ENCODE assay signal across 10 cellular contexts in genomic region chr12:110245278-110245868, GRCh38. TPM values are rescaled to one million over a fixed set of nuclear protein-coding genes. Genes with fewer than 3 reads are reported as not detected.
DNase-seq lines count a peak whose midpoint lies in the region; ATAC-seq and TF ChIP-seq lines count a peak whose summit lies in the region.
"Had no signal": no experiment of that assay in that cellular context is flagged by ENCODE, and none has a peak within 500 bp of the region (broad histone marks: within the 10 kb centered on the region; RNA-seq: fewer than 3 reads in every experiment).

No MANE protein-coding gene starts in this region.

- no peaks in the 10 kb centered on the region for H3K36me3 Mint-ChIP-seq in T-cell

- no peak overlapping the region for H3K9ac ChIP-seq in mesenchymal stem cell (ENCODE audit: low read length)

- H2AK5ac ChIP-seq in mesenchymal stem cell (ENCODE audit: low read length, severe bottlenecking): peak overlapping the region; percentile 91

- no peak overlapping the region for H3K4ac ChIP-seq in mesenchymal stem cell (ENCODE audit: low read depth in 1 of 2, low read length in 2 of 2)

- no peaks in the 10 kb centered on the region for H3K27me3 Mint-ChIP-seq in T-cell
- H3K27me3 Mint-ChIP-seq: activated naive CD8-positive, alpha-beta T cell had no signal

- no peak overlapping the region for H3K27ac ChIP-seq in mesenchymal stem cell (ENCODE audit: low read length, poor library complexity, severe bottlenecking)
- H3K27ac ChIP-seq: C4-2B had no signal

- H2AFZ ChIP-seq in mesenchymal stem cell (ENCODE audit: low read depth, low read length): no peak overlapping the region

- DNase-seq in NCI-H82 (lab: John Stamatoyannopoulos, UW) (peak; percentile 63), NCI-H82 treated with DMSO at 0.1 percent for 48 hours (lab: John Stamatoyannopoulos, UW; ENCODE audit: unreplicated experiment) (no peak), T-cell (peak in 32 of 34 experiments; percentile 4 to 51 (median 32)), astrocyte of the cerebellum (ENCODE audit: low read depth) (no peak), mesenchymal stem cell (no peak), COR-L47 (lab: John Stamatoyannopoulos, UW) (no peak)

- no peaks in the 10 kb centered on the region for H3K4me1 Mint-ChIP-seq in T-cell

- no peak overlapping the region for H3K18ac ChIP-seq in mesenchymal stem cell (ENCODE audit: low read depth in 1 of 2, low read length in 2 of 2)

- peak overlapping the region; percentile 5 for H4K8ac ChIP-seq in mesenchymal stem cell (ENCODE audit: low read length)

- 84% methylated on average over 4 of the region's 4 CpGs for WGBS in mesenchymal stem cell

- no peaks in the 10 kb centered on the region for H3K27me3 ChIP-seq in mesenchymal stem cell (ENCODE audit: control insufficient read depth in 1 of 2, insufficient read depth in 1 of 2, low read length in 2 of 2)

- H3K36me3 ChIP-seq in mesenchymal stem cell (ENCODE audit: control insufficient read depth in 1 of 2, insufficient read depth in 2 of 2, low read depth in 1 of 2, low read length in 2 of 2): peaks cover 3 to 7% of the 10 kb centered on the region in 2 experiments

- no peak overlapping the region for H3K14ac ChIP-seq in mesenchymal stem cell (ENCODE audit: low read length in 2 of 2)

- H3K4me3 ChIP-seq in astrocyte of the cerebellum (ENCODE audit: low read depth, low read length) (no peak overlapping the region), mesenchymal stem cell (ENCODE audit: insufficient read depth in 1 of 2, low read depth in 1 of 2, low read length in 2 of 2) (no peak overlapping the region)

- no peak overlapping the region for H2BK5ac ChIP-seq in mesenchymal stem cell (ENCODE audit: low read depth, low read length, poor library complexity, severe bottlenecking)

- peak; percentile 63 to 72 (median 68) for ATAC-seq in T-cell (replicated peaks in 1 of 4)
- no peak for ATAC-seq in GM19324 (IDR thresholded peaks at IDR 0.05; ENCODE audit: low FRiP score, unreplicated experiment)
- no peak for ATAC-seq in HG02763 (IDR thresholded peaks at IDR 0.05; ENCODE audit: unreplicated experiment)

- no peak overlapping the region for H2BK120ac ChIP-seq in mesenchymal stem cell (ENCODE audit: low read depth, low read length)

- in situ Hi-C loops in astrocyte of the cerebellum (cut with HindIII; ENCODE audit: low sequenced_read_pairs): no loop called here

- no peak overlapping the region for H3K4me3 Mint-ChIP-seq in T-cell
- H3K4me3 Mint-ChIP-seq: activated naive CD8-positive, alpha-beta T cell had no signal

- H3K9me3 Mint-ChIP-seq in T-cell: no peaks in the 10 kb centered on the region

- POLR2A ChIA-PET in T-cell (lab: Charles Lee): no interaction called here

- H3K23ac ChIP-seq in mesenchymal stem cell (ENCODE audit: low read length in 2 of 2): no peak overlapping the region

- H3K9me3 ChIP-seq in mesenchymal stem cell (ENCODE audit: control insufficient read depth, low read length): no peaks in the 10 kb centered on the region

- no peak overlapping the region for H3K4me2 ChIP-seq in mesenchymal stem cell (ENCODE audit: low read length, poor library complexity, severe bottlenecking)

- H3K79me1 ChIP-seq in mesenchymal stem cell (replicated peaks; ENCODE audit: low read length, poor library complexity, severe bottlenecking): peaks cover 4% of the 10 kb centered on the region

- H4K91ac ChIP-seq in mesenchymal stem cell (ENCODE audit: low read length): no peak overlapping the region

- peak overlapping the region; percentile 44 for H2BK15ac ChIP-seq in mesenchymal stem cell (ENCODE audit: low read depth, poor library complexity, severe bottlenecking)

- H3K27ac Mint-ChIP-seq in T-cell: no peak overlapping the region
- H3K27ac Mint-ChIP-seq: activated naive CD8-positive, alpha-beta T cell had no signal

- TF ChIP-seq CTCF in astrocyte of the cerebellum (IDR thresholded peaks at IDR 0.05; ENCODE audit: low read depth, low read length, missing control alignments): peak; percentile 8

- CTCF ChIA-PET in T-cell (lab: Charles Lee): no interaction called here

- peak overlapping the region in 1 of 2 experiments; percentile 83 for H2BK12ac ChIP-seq in mesenchymal stem cell (ENCODE audit: low read length in 2 of 2)

- H3K4me1 ChIP-seq in mesenchymal stem cell (ENCODE audit: control insufficient read depth, insufficient read depth, low read depth, low read length): peaks cover 34% of the 10 kb centered on the region

RNA-seq across cellular contexts. Expression of gene ATP2A2, which starts 35.7 kb away (rescaled TPM):
- total RNA-seq in T-cell: 10 to 100 TPM; 82.0 to 88.2 (median 82.8) TPM
- polyA plus RNA-seq in mesenchymal stem cell (2013, experiment 1 of 2): 155 TPM
- polyA plus RNA-seq in mesenchymal stem cell (2013, experiment 2 of 2): 150 TPM

Comparison
In these comparisons a context has a peak if more than half of its experiments do, and no peak if none do; other contexts are left out.
1. DNase-seq: peak in NCI-H82 (single experiment) and T-cell (32 of 34); none in NCI-H82 treated with DMSO at 0.1 percent for 48 hours (single experiment), astrocyte of the cerebellum (single experiment), mesenchymal stem cell (single experiment) and COR-L47 (single experiment).
2. ATAC-seq: peak in T-cell (4 of 4); none in GM19324 (single experiment) and HG02763 (single experiment).